ENCODE assay signal across 14 cellular contexts in the genomic region with DNA sequence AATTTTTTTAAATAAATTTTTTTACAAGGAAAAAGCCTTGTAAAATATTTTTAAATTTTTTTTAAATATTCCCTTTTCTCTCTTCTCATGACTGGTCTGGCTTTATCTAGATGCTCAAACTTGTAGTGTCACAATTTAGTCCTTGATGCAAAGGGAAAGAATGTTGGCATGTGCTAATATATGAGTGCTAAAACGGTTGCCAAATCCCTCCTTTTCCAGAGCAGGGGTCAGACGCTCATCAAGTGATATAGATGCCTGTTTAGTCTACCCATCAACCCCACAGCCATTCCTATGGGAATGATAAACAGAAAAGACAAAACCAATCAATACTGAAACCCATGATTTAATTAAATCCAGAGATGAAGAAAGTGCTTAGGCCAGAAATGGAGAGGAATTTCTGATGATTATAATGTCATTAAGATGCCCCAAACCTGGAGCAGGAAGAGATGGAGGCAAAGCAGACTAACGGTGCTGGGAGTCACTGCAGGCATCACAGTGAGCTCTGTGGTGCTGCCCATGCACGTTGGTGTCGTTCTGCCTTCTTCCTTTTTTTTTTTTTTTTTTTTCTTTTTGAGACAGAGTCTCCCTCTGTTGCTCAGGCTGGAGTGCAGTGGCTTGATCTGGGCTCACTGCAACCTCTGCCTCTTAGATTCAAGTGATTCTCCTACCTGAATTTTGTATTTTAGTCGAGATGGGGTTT.
"Had no signal": no experiment of that assay in that cellular context is flagged by ENCODE, and none has a peak within 500 bp of the region (broad histone marks: within the 10 kb centered on the region; RNA-seq: fewer than 3 reads in every experiment).

No MANE protein-coding gene starts in this region.

- ATAC-seq: foreskin keratinocyte; sciatic nerve; stimulated activated naive CD8-positive, alpha-beta T cell treated with anti-CD3 and anti-CD28 coated beads, Interleukin-15, Interleukin-2, amounts not matched to agents 100 U/mL and 50 U/mL, for 24 hours had no signal

- H3K9me3 ChIP-seq: transverse colon had no signal

- H3K27ac ChIP-seq: foreskin keratinocyte, transverse colon had no signal

- H3K4me3 ChIP-seq: transverse colon had no signal

- H3K27me3 ChIP-seq: transverse colon had no signal

- H3K36me3 Mint-ChIP-seq: activated naive CD8-positive, alpha-beta T cell treated with anti-CD3 and anti-CD28 coated beads, Interleukin-2, amount 10 ng/mL, durations not matched to agents 7 days and 5 days; immature natural killer cell; mesothelial cell of epicardium had no signal

- H3K4me1 Mint-ChIP-seq: activated naive CD8-positive, alpha-beta T cell treated with anti-CD3 and anti-CD28 coated beads, Interleukin-2, amount 10 ng/mL, durations not matched to agents 7 days and 5 days; immature natural killer cell had no signal

- H3K4me1 ChIP-seq: foreskin keratinocyte, transverse colon had no signal

- H3K4me3 Mint-ChIP-seq: activated naive CD8-positive, alpha-beta T cell treated with anti-CD3 and anti-CD28 coated beads, Interleukin-2, amount 10 ng/mL, durations not matched to agents 7 days and 5 days; immature natural killer cell; mesothelial cell of epicardium; neural crest cell had no signal

- DNase-seq: activated CD4-positive, CD25-positive, alpha-beta regulatory T cell treated with anti-CD3 and anti-CD28 coated beads, Interleukin-2, amount 50 U/mL, for 72 hours; activated naive CD4-positive, alpha-beta T cell; activated naive CD8-positive, alpha-beta T cell treated with anti-CD3 and anti-CD28 coated beads, Interleukin-2, amount 10 ng/mL, durations not matched to agents 7 days and 5 days; activated T-cell treated with anti-CD3 and anti-CD28 coated beads for 4 hours; aorta; erythroblast; foreskin keratinocyte; head of caudate nucleus; immature natural killer cell; stimulated activated naive CD8-positive, alpha-beta T cell treated with anti-CD3 and anti-CD28 coated beads, Interleukin-15, Interleukin-2, amounts not matched to agents 100 U/mL and 50 U/mL, for 24 hours; transverse colon had no signal

- H3K27ac Mint-ChIP-seq: activated naive CD8-positive, alpha-beta T cell treated with anti-CD3 and anti-CD28 coated beads, Interleukin-2, amount 10 ng/mL, durations not matched to agents 7 days and 5 days; immature natural killer cell; mesothelial cell of epicardium had no signal

- H3K36me3 ChIP-seq: transverse colon had no signal

- H3K9me3 Mint-ChIP-seq: activated naive CD8-positive, alpha-beta T cell treated with anti-CD3 and anti-CD28 coated beads, Interleukin-2, amount 10 ng/mL, durations not matched to agents 7 days and 5 days; immature natural killer cell had no signal
